ENCODE assay signal across 8 cellular contexts in genomic region chr11:61827573-61828378, GRCh38. TPM values are rescaled to one million over a fixed set of nuclear protein-coding genes. Genes with fewer than 3 reads are reported as not detected.
DNase-seq lines count a peak whose midpoint lies in the region; ATAC-seq lines count a peak whose summit lies in the region.

TSS of gene FADS2 (plus strand) at chr11:61828300. CDS start at chr11:61828391, 91 bp downstream.

- in situ Hi-C loops in ACHN (cut with HindIII; ENCODE audit: low pct_ligation_motif_present, low pct_unique_long_range_greater_than_20kb, low sequenced_read_pairs), result no loop called here

- DNase-seq in ACHN, result peak; percentile 59
- DNase-seq in NCI-H345 treated with DMSO at 0.1 percent for 48 hours (lab: John Stamatoyannopoulos, UW; ENCODE audit: unreplicated experiment), result peak; percentile 90
- DNase-seq in activated CD4-positive, alpha-beta T cell treated with anti-CD3 and anti-CD28 coated beads for 48 hours, result peak; percentile 86
- peak; percentile 93 for DNase-seq in dermis blood vessel endothelial cell
- DNase-seq in left lobe of liver (ENCODE audit: low spot score), result peak; percentile 85
- DNase-seq in stimulated activated CD4-positive, alpha-beta T cell treated with anti-CD3 and anti-CD28 coated beads, Interleukin-1b, Interleukin-23, amount 100 ng/mL, for 48 hours, result peak; percentile 72

- ATAC-seq in GM18907 (IDR thresholded peaks at IDR 0.05; ENCODE audit: unreplicated experiment), result peak; percentile 68
- ATAC-seq in HG03135 (IDR thresholded peaks at IDR 0.05; ENCODE audit: unreplicated experiment), result peak; percentile 71
- peak; percentile 73 for ATAC-seq in left lobe of liver

RNA-seq across cellular contexts. Expression of gene FADS2, which starts in this region (rescaled TPM):
- total RNA-seq in dermis blood vessel endothelial cell, result 75.9 and 253 TPM in 2 replicates
- total RNA-seq in left lobe of liver, result 113 TPM

Comparison
In these comparisons a context has a peak if more than half of its experiments do, and no peak if none do; other contexts are left out.
1. Peak in every context shown above with its lines: DNase-seq and ATAC-seq.